22 cellular contexts compared by ENCODE assay signal in the genomic region with DNA sequence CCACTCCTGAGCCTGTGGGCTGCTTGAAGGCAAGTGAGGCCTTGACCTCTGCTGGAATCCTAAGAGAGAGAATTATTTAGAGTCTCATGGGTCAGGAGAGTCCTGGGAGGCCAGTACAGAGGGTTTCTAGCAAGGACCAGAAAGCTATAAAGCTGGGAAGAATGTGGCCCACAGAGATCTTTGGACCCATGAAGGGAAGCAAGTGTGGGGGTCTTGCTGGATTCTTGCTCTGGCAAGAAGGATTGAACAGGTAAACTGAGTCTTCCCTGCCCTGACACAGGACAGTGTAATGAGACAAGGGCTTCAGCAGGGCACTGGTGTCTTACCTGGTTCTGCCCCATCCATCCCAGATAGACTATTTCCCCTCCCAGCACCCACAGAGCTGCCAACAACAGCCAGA. TPM values are rescaled to one million over a fixed set of nuclear protein-coding genes. Genes with fewer than 3 reads are reported as not detected.
A peak's percentile ranks its signal among the peaks of the same experiment; 100 is the strongest.
DNase-seq lines count a peak whose midpoint lies in the region; ATAC-seq, FAIRE-seq and TF ChIP-seq lines count a peak whose summit lies in the region.
"Had no signal": no experiment of that assay in that cellular context is flagged by ENCODE, and none has a peak within 500 bp of the region (broad histone marks: within the 10 kb centered on the region; RNA-seq: fewer than 3 reads in every experiment).

No MANE protein-coding gene starts in this region.

- TF ChIP-seq EP300 in HepG2 (IDR thresholded peaks at IDR 0.05; ENCODE audit: low read depth in 2 of 2, low read length in 2 of 2) = no peak
- no peak for TF ChIP-seq EP300 in HepG2 (CRISPR knock-in tag; IDR thresholded peaks at IDR 0.05; ENCODE audit: borderline replicate concordance)
- TF ChIP-seq EP300 in suprapubic skin (IDR thresholded peaks at IDR 0.05) = no peak

- no peak overlapping the region for H2BK120ac ChIP-seq in neuronal stem cell (ENCODE audit: low read depth, low read length)

- no peaks in the 10 kb centered on the region for H3K79me2 ChIP-seq in HepG2 (ENCODE audit: insufficient read depth, low read length)
- no peaks in the 10 kb centered on the region for H3K79me2 ChIP-seq in PC-3 (ENCODE audit: low read length)

- H2AK5ac ChIP-seq in neuronal stem cell (ENCODE audit: low read depth, low read length) = no peak overlapping the region

- in situ Hi-C loops in HepG2 (cut with HindIII; ENCODE audit: extremely low pct_ligation_motif_present, low pct_unique_long_range_greater_than_20kb) = loop anchor here (10.0 kb wide), 2 partner anchors 89 to 259 kb away; a partner anchor contains a TSS

- intact Hi-C loops in HepG2 (cut with micrococcal nuclease; ENCODE audit: unreplicated experiment) (no loop called here), right lobe of liver (cut with DNase I) (loop anchor here in 1 of 2 donors (5.0 kb wide), 1 partner anchor 92 kb away; no protein-coding TSS in a partner anchor), PC-3 (cut with micrococcal nuclease) (no loop called here)

- H2BK12ac ChIP-seq in neuronal stem cell (ENCODE audit: low read length) = no peak overlapping the region

- no peak for FAIRE-seq in HepG2 (lab: Jason Lieb, UNC)
- FAIRE-seq: H54 had no signal

- H3F3A ChIP-seq in PC-3 (ENCODE audit: low read length, unreplicated experiment) = no peaks in the 10 kb centered on the region

- no peak overlapping the region for H2BK15ac ChIP-seq in neuronal stem cell (ENCODE audit: low read length)

- H4K20me1 ChIP-seq in HepG2 (ENCODE audit: insufficient read depth, low read length) (no peaks in the 10 kb centered on the region), PC-3 (ENCODE audit: low read length) (no peaks in the 10 kb centered on the region)

- no peak overlapping the region for H4K8ac ChIP-seq in neuronal stem cell (ENCODE audit: low read depth, low read length)

- no peak overlapping the region for H3K14ac ChIP-seq in neuronal stem cell (ENCODE audit: low read length)

- TF ChIP-seq POLR2A in HepG2 (IDR thresholded peaks at IDR 0.05; ENCODE audit: insufficient read depth in 1 of 2, low read depth in 2 of 2, low read length in 2 of 2) (no peak), right lobe of liver (IDR thresholded peaks at IDR 0.05) (no peak), suprapubic skin (IDR thresholded peaks at IDR 0.05) (no peak)

- H4K91ac ChIP-seq in neuronal stem cell (ENCODE audit: low read depth, low read length, poor library complexity) = no peak overlapping the region

- no peaks in the 10 kb centered on the region for H3K9me2 ChIP-seq in PC-3 (replicated peaks; ENCODE audit: low read length)

- no peak overlapping the region for H3K18ac ChIP-seq in neuronal stem cell (ENCODE audit: low read length)

- no peak overlapping the region for H3K4ac ChIP-seq in neuronal stem cell (ENCODE audit: low read length)

- BruUV-seq in HepG2 (replicated peaks; lab: Mats Ljungman, UMichigan) (no TSS peak), PC-3 (replicated peaks; lab: Mats Ljungman, UMichigan) (no TSS peak)

- H3K23ac ChIP-seq in neuronal stem cell (ENCODE audit: low read depth, low read length, poor library complexity) = no peak overlapping the region

- H2AFZ ChIP-seq in HepG2 (ENCODE audit: low read length) (no peak overlapping the region), PC-3 (ENCODE audit: low read length) (no peak overlapping the region), neuronal stem cell (ENCODE audit: low read length) (no peak overlapping the region)

- H3K27me3 ChIP-seq in HepG2 (ENCODE audit: control insufficient read depth in 1 of 2, insufficient read depth in 2 of 2, low read length in 2 of 2) (no peaks in the 10 kb centered on the region), right lobe of liver (no peaks in the 10 kb centered on the region), PC-3 (ENCODE audit: low read length) (no peaks in the 10 kb centered on the region), neuronal stem cell (ENCODE audit: control insufficient read depth in 3 of 3, insufficient read depth in 3 of 3, low read depth in 1 of 3, low read length in 3 of 3) (peaks cover 0 to 13% (median 0%) of the 10 kb centered on the region in 3 experiments), suprapubic skin (no peaks in the 10 kb centered on the region)

- ATAC-seq in HepG2 (peak; percentile 9; the same call in 1 of the 3 replicates), right lobe of liver (no peak), PC-3 (peak; percentile 5; the same call in 1 of the 2 replicates)

- H3K4me1 ChIP-seq in HepG2 (ENCODE audit: insufficient read depth, low read length) (peaks cover 2% of the 10 kb centered on the region), right lobe of liver (peaks cover 0 to 3% (median 0%) of the 10 kb centered on the region in 4 donors), PC-3 (ENCODE audit: insufficient read depth, low read length) (no peaks in the 10 kb centered on the region), neuronal stem cell (ENCODE audit: control insufficient read depth in 2 of 2, insufficient read depth in 1 of 2, low read depth in 1 of 2, low read length in 2 of 2) (no peaks in the 10 kb centered on the region), suprapubic skin (no peaks in the 10 kb centered on the region)
- H3K4me1 ChIP-seq: HAP-1 had no signal

- no peak for DNase-seq in HepG2 (ENCODE audit: low spot score)
- DNase-seq in right lobe of liver = no peak
- DNase-seq in PC-3 = no peak
- DNase-seq in neuronal stem cell (ENCODE audit: low spot score) = no peak
- DNase-seq in GM10266 (ENCODE audit: extremely low spot score) = no peak
- DNase-seq in NCI-H1694 (lab: John Stamatoyannopoulos, UW) = no peak
- no peak for DNase-seq in suprapubic skin (ENCODE audit: low spot score in 2 of 2)
- DNase-seq: 8988T; Calu3; CD4-positive, alpha-beta T cell; CD8-positive, alpha-beta memory T cell; COR-L47; DMS53; DMS79 treated with DMSO at 0.1 percent for 48 hours; GF-D8; GOT3; HFFc6 had no signal

- H3K36me3 ChIP-seq in HepG2 (replicated peaks in 1 of 2; ENCODE audit: control insufficient read depth in 1 of 2, insufficient read depth in 2 of 2, low read length in 2 of 2) (no peaks in the 10 kb centered on the region), right lobe of liver (no peaks in the 10 kb centered on the region), PC-3 (ENCODE audit: low read depth, low read length) (peaks cover under 1% of the 10 kb centered on the region; the same call in 1 of the 2 replicates), neuronal stem cell (replicated peaks in 1 of 2; ENCODE audit: control insufficient read depth in 2 of 2, insufficient read depth in 2 of 2, low read length in 2 of 2) (peaks cover 0 to 1% of the 10 kb centered on the region in 2 donors), suprapubic skin (no peaks in the 10 kb centered on the region)
- H3K36me3 ChIP-seq: HAP-1 had no signal

- POLR2A ChIA-PET in HepG2 (lab: Yijun Ruan, JAX) (interaction anchor here (1.5 kb wide), 1 partner anchor 18 kb away, joined by 3 read pairs; a partner anchor contains a TSS), PC-3 (lab: Charles Lee; ENCODE audit: unreplicated experiment) (no interaction called here)

- H3K4me2 ChIP-seq in HepG2 (ENCODE audit: low read depth, low read length) = no peak overlapping the region
- no peak overlapping the region for H3K4me2 ChIP-seq in PC-3 (ENCODE audit: low read length)
- no peak overlapping the region for H3K4me2 ChIP-seq in neuronal stem cell (ENCODE audit: insufficient read depth, low read length, poor library complexity, severe bottlenecking)

- no peak overlapping the region for H3K4me3 ChIP-seq in HepG2 (replicated peaks in 1 of 3; ENCODE audit: insufficient read depth in 1 of 3, low read depth in 2 of 3, low read length in 3 of 3)
- no peak overlapping the region for H3K4me3 ChIP-seq in right lobe of liver
- no peak overlapping the region for H3K4me3 ChIP-seq in PC-3 (ENCODE audit: low read length)
- no peak overlapping the region for H3K4me3 ChIP-seq in neuronal stem cell (ENCODE audit: low read length in 2 of 2)
- H3K4me3 ChIP-seq in suprapubic skin = no peak overlapping the region
- H3K4me3 ChIP-seq: HAP-1 had no signal

- H3K27ac ChIP-seq in HepG2 (ENCODE audit: extremely low read length, insufficient read depth, low read length) (no peak overlapping the region), right lobe of liver (no peak overlapping the region), PC-3 (ENCODE audit: low read length) (no peak overlapping the region), neuronal stem cell (replicated peaks; ENCODE audit: low read length) (no peak overlapping the region), suprapubic skin (no peak overlapping the region)

- H2BK5ac ChIP-seq in neuronal stem cell (ENCODE audit: low read length) = no peak overlapping the region

- H3K9ac ChIP-seq in HepG2 (ENCODE audit: insufficient read depth, low read depth, low read length) = no peak overlapping the region
- H3K9ac ChIP-seq in PC-3 (ENCODE audit: low read length) = no peak overlapping the region
- peak overlapping the region; percentile 45 for H3K9ac ChIP-seq in neuronal stem cell (ENCODE audit: low read depth, low read length, poor library complexity)

- CTCF ChIA-PET in HepG2 (lab: Yijun Ruan, JAX; ENCODE audit: low intra/inter-chr PET ratio, low total read pairs) = interaction anchor here (1.2 to 3.0 kb wide), 4 partner anchors 86 to 95 kb away, joined by 3 to 20 read pairs (median 12); no protein-coding TSS in a partner anchor
- CTCF ChIA-PET in PC-3 (lab: Charles Lee) = interaction anchor here (0.9 to 1.7 kb wide), 2 partner anchors 84 to 94 kb away, joined by 3 to 49 read pairs; no protein-coding TSS in a partner anchor

- H3K79me1 ChIP-seq in neuronal stem cell (ENCODE audit: low read depth, low read length) = no peaks in the 10 kb centered on the region

- TF ChIP-seq CTCF in HepG2 (CRISPR knock-in tag; IDR thresholded peaks at IDR 0.05) (no peak), right lobe of liver (IDR thresholded peaks at IDR 0.05) (no peak), PC-3 (conservative IDR thresholded peaks at IDR 0.05; ENCODE audit: low read depth, low read length) (no peak), GM10266 (IDR thresholded peaks at IDR 0.05; ENCODE audit: control insufficient read depth, insufficient read depth, low read depth, missing control alignments) (no peak), suprapubic skin (IDR thresholded peaks at IDR 0.05) (no peak)

- H3K9me3 ChIP-seq in HepG2 (ENCODE audit: low read length) (no peaks in the 10 kb centered on the region), right lobe of liver (no peaks in the 10 kb centered on the region), PC-3 (ENCODE audit: low read length) (no peaks in the 10 kb centered on the region), neuronal stem cell (replicated peaks in 1 of 2; ENCODE audit: control insufficient read depth in 2 of 2, insufficient read depth in 1 of 2, low read depth in 1 of 2, low read length in 2 of 2) (no peaks in the 10 kb centered on the region), suprapubic skin (no peaks in the 10 kb centered on the region)
- H3K9me3 ChIP-seq: HAP-1 had no signal

- TF ChIP-seq RAD21 in HepG2 (CRISPR knock-in tag; IDR thresholded peaks at IDR 0.05) = no peak

RNA-seq across cellular contexts. Expression of a gene that starts 18.4 kb away (rescaled TPM):
- total RNA-seq in HepG2 (2016; rRNA removed; fragmentation: Illumina TruSeq; extraction: Trizol) (187 and 191 TPM in 2 replicates), right lobe of liver (10 to 100 TPM; 69.9 to 97.0 (median 84.0) TPM), PC-3 (2014; rRNA removed) (182 and 227 TPM in 2 replicates), suprapubic skin (100 to 1,000 TPM; 335 to 691 (median 463) TPM)
- total RNA-seq in HepG2 (2016; cell fraction: cytosol; rRNA removed; fragmentation: Illumina TruSeq; extraction: Trizol; ENCODE audit: low read depth) = 151 and 167 TPM in 2 replicates
- 159 and 176 TPM in 2 replicates for total RNA-seq in HepG2 (2016; cell fraction: insoluble cytoplasmic fraction; rRNA removed; fragmentation: Illumina TruSeq; extraction: Trizol)
- 328 and 363 TPM in 2 replicates for total RNA-seq in HepG2 (2016; cell fraction: membrane; rRNA removed; fragmentation: Illumina TruSeq; extraction: Trizol)
- total RNA-seq in HepG2 (2016; cell fraction: nucleus; rRNA removed; fragmentation: Illumina TruSeq; extraction: Trizol) = 86.8 and 101 TPM in 2 replicates
- polyA plus RNA-seq in HepG2 (2011; rRNA removed) = 95.1 and 109 TPM in 2 replicates
- polyA plus RNA-seq in HepG2 (2011; cell fraction: cytosol; rRNA removed) = 132 and 133 TPM in 2 replicates
- 154 and 206 TPM in 2 replicates for polyA plus RNA-seq in HepG2 (2011; cell fraction: nucleus; rRNA removed)
- 198 and 238 TPM in 2 replicates for polyA plus RNA-seq in HepG2 (2012)
- 208 and 251 TPM in 2 replicates for polyA plus RNA-seq in HepG2 (2016; cell fraction: cytosol; fragmentation: Illumina TruSeq; extraction: Trizol; ENCODE audit: low read depth)
- 167 and 205 TPM in 2 replicates for polyA plus RNA-seq in HepG2 (2016; cell fraction: insoluble cytoplasmic fraction; fragmentation: Illumina TruSeq; extraction: Trizol; ENCODE audit: low read depth)
- polyA plus RNA-seq in HepG2 (2016; cell fraction: membrane; fragmentation: Illumina TruSeq; extraction: Trizol; ENCODE audit: low read depth) = 396 and 465 TPM in 2 replicates
- polyA plus RNA-seq in HepG2 (2016; cell fraction: nucleus; fragmentation: Illumina TruSeq; extraction: Trizol; ENCODE audit: insufficient read depth, low read depth) = 135 and 154 TPM in 2 replicates
- 104 and 166 TPM in 2 replicates for polyA minus RNA-seq in HepG2 (2011; rRNA and poly(A)+ RNA removed; ENCODE audit: low replicate concordance)
- 106 and 122 TPM in 2 replicates for polyA minus RNA-seq in HepG2 (2011; cell fraction: cytosol; rRNA and poly(A)+ RNA removed)
- polyA minus RNA-seq in HepG2 (2011; cell fraction: nucleus; rRNA and poly(A)+ RNA removed) = 53.3 and 57.3 TPM in 2 replicates
- polyA plus RNA-seq in neuronal stem cell (2013, experiment 1 of 2) = 844 TPM
- 868 TPM for polyA plus RNA-seq in neuronal stem cell (2013, experiment 2 of 2)

RNA-seq across cellular contexts. Expression of a gene that starts 40.3 kb away (rescaled TPM):
- total RNA-seq in HepG2 (2016; rRNA removed; fragmentation: Illumina TruSeq; extraction: Trizol) (not detected in 2 replicates), right lobe of liver (not detected), PC-3 (2014; rRNA removed) (1.9 and 8.9 TPM in 2 replicates), suprapubic skin (10 to 100 TPM; 12.9 to 68.0 (median 42.4) TPM)
- not detected in 2 replicates for total RNA-seq in HepG2 (2016; cell fraction: cytosol; rRNA removed; fragmentation: Illumina TruSeq; extraction: Trizol; ENCODE audit: low read depth)
- not detected in 2 replicates for total RNA-seq in HepG2 (2016; cell fraction: insoluble cytoplasmic fraction; rRNA removed; fragmentation: Illumina TruSeq; extraction: Trizol)
- total RNA-seq in HepG2 (2016; cell fraction: membrane; rRNA removed; fragmentation: Illumina TruSeq; extraction: Trizol) = not detected in 2 replicates
- total RNA-seq in HepG2 (2016; cell fraction: nucleus; rRNA removed; fragmentation: Illumina TruSeq; extraction: Trizol) = not detected in 2 replicates
- not detected in 2 replicates for polyA plus RNA-seq in HepG2 (2011; rRNA removed)
- not detected in 2 replicates for polyA plus RNA-seq in HepG2 (2011; cell fraction: cytosol; rRNA removed)
- not detected in 2 replicates for polyA plus RNA-seq in HepG2 (2011; cell fraction: nucleus; rRNA removed)
- not detected in 2 replicates for polyA plus RNA-seq in HepG2 (2012)
- polyA plus RNA-seq in HepG2 (2016; cell fraction: cytosol; fragmentation: Illumina TruSeq; extraction: Trizol; ENCODE audit: low read depth) = not detected in 2 replicates
- polyA plus RNA-seq in HepG2 (2016; cell fraction: insoluble cytoplasmic fraction; fragmentation: Illumina TruSeq; extraction: Trizol; ENCODE audit: low read depth) = not detected in 2 replicates
- not detected in 2 replicates for polyA plus RNA-seq in HepG2 (2016; cell fraction: membrane; fragmentation: Illumina TruSeq; extraction: Trizol; ENCODE audit: low read depth)
- polyA plus RNA-seq in HepG2 (2016; cell fraction: nucleus; fragmentation: Illumina TruSeq; extraction: Trizol; ENCODE audit: insufficient read depth, low read depth) = not detected in 2 replicates
- 0.54 TPM in 1 of 2 replicates, not detected in the other for polyA minus RNA-seq in HepG2 (2011; rRNA and poly(A)+ RNA removed; ENCODE audit: low replicate concordance)
- not detected in 2 replicates for polyA minus RNA-seq in HepG2 (2011; cell fraction: cytosol; rRNA and poly(A)+ RNA removed)
- not detected in 2 replicates for polyA minus RNA-seq in HepG2 (2011; cell fraction: nucleus; rRNA and poly(A)+ RNA removed)
- polyA plus RNA-seq in neuronal stem cell (2013, experiment 1 of 2) = not detected
- not detected for polyA plus RNA-seq in neuronal stem cell (2013, experiment 2 of 2)
- total RNA-seq: A673; Calu3; CD4-positive, alpha-beta T cell; CD8-positive, alpha-beta memory T cell; G401 had no signal
- polyA plus RNA-seq: CD14-positive monocyte; CD8-positive, alpha-beta memory T cell had no signal

Comparison
In these comparisons a context has a peak if more than half of its experiments do, and no peak if none do; other contexts are left out.
1. ATAC-seq: peak in HepG2 (single experiment) and PC-3 (single experiment); none in right lobe of liver (0 of 4).